In the genomic region with DNA sequence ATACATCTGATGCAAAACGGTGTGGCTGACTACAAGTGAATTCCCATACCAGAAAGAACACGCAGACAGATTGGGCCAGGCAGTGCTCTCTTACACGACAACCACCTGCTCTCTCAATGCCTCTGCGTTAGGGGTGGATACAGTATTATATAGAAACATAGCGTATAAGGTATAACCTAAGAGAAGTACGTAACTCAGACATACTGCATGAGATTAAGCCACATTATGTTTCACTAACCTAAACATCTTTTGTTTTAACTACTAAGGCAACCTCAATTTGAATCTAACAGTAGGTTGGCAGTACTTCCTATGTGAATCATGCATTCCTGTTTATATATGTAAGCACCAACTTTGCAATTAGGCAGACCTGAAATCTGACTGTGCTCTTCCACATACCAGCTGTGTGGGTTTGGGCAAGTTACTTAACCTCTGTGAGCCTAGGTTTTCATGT, we compare ENCODE assay signal across 9 cellular contexts. TPM values are rescaled to one million over a fixed set of nuclear protein-coding genes. Genes with fewer than 3 reads are reported as not detected.
DNase-seq lines count a peak whose midpoint lies in the region; ATAC-seq and TF ChIP-seq lines count a peak whose summit lies in the region.
"Had no signal": no experiment of that assay in that cellular context is flagged by ENCODE, and none has a peak within 500 bp of the region (broad histone marks: within the 10 kb centered on the region; RNA-seq: fewer than 3 reads in every experiment).

No MANE protein-coding gene starts in this region.

- peak; percentile 7 to 20 for DNase-seq in Kasumi-1 (lab: John Stamatoyannopoulos, UW)
- peak; percentile 33 for DNase-seq in mesendoderm
- no peak for DNase-seq in central memory CD4-positive, alpha-beta T cell
- no peak for DNase-seq in GM23338 (ENCODE audit: low spot score)
- no peak for DNase-seq in GOT3 (lab: John Stamatoyannopoulos, UW)
- DNase-seq: upper lobe of left lung had no signal

- no peak overlapping the region for H3K4ac ChIP-seq in mesendoderm (ENCODE audit: low read depth, low read length)

- H3K23ac ChIP-seq in mesendoderm (ENCODE audit: low read length), result no peak overlapping the region

- H2AK5ac ChIP-seq in mesendoderm (ENCODE audit: low read length), result no peak overlapping the region

- H3K4me1 ChIP-seq in mesendoderm (ENCODE audit: control insufficient read depth, low read depth, low read length), result peaks cover 2% of the 10 kb centered on the region
- peaks cover 4% of the 10 kb centered on the region for H3K4me1 ChIP-seq in GM23338 (ENCODE audit: insufficient read depth)

- H3K9me2 ChIP-seq in GM23338 (ENCODE audit: insufficient read depth), result 0 out of 2 replicates have a peak, but pooled peaks cover 3% of the 10 kb centered on the region

- no peak overlapping the region for H2AFZ ChIP-seq in GM23338

- H4K20me1 ChIP-seq in GM23338 (replicated peaks; ENCODE audit: insufficient read depth), result no peaks in the 10 kb centered on the region

- no peak overlapping the region for H3K56ac ChIP-seq in mesendoderm (ENCODE audit: low read length)

- H3K36me3 Mint-ChIP-seq in activated naive CD8-positive, alpha-beta T cell, result peaks cover 2% of the 10 kb centered on the region
- H3K36me3 Mint-ChIP-seq in GM23338 (ENCODE audit: low read depth), result no peaks in the 10 kb centered on the region

- H3K27ac ChIP-seq in mesendoderm (ENCODE audit: low read depth, low read length) (no peak overlapping the region), GM23338 (ENCODE audit: low read depth) (no peak overlapping the region)

- H2BK5ac ChIP-seq in mesendoderm (ENCODE audit: low read length), result no peak overlapping the region

- H3K9me3 Mint-ChIP-seq in activated naive CD8-positive, alpha-beta T cell (ENCODE audit: low read depth), result no peaks in the 10 kb centered on the region
- H3K9me3 Mint-ChIP-seq in GM23338, result no peaks in the 10 kb centered on the region; the same call in 2 of the 3 replicates

- no peak overlapping the region for H3K4me3 ChIP-seq in mesendoderm (ENCODE audit: low read length)
- H3K4me3 ChIP-seq in GM23338, result no peak overlapping the region
- H3K4me3 ChIP-seq: upper lobe of left lung had no signal

- H3K79me2 ChIP-seq in mesendoderm (ENCODE audit: control insufficient read depth, insufficient read depth, low read length), result no peaks in the 10 kb centered on the region
- H3K79me2 ChIP-seq in GM23338 (replicated peaks; ENCODE audit: insufficient read depth), result no peaks in the 10 kb centered on the region

- H3K18ac ChIP-seq in mesendoderm (ENCODE audit: low read length), result no peak overlapping the region

- H3K27ac Mint-ChIP-seq in activated naive CD8-positive, alpha-beta T cell, result peak overlapping the region; percentile 93
- H3K27ac Mint-ChIP-seq in GM23338, result no peak overlapping the region

- H3K27me3 Mint-ChIP-seq in activated naive CD8-positive, alpha-beta T cell, result peaks cover 2% of the 10 kb centered on the region
- peaks cover 7% of the 10 kb centered on the region for H3K27me3 Mint-ChIP-seq in GM23338 (ENCODE audit: insufficient read depth, low read depth, poor library complexity)

- no peaks in the 10 kb centered on the region for H3K27me3 ChIP-seq in mesendoderm (ENCODE audit: insufficient read depth, low read length, poor library complexity)
- no peaks in the 10 kb centered on the region for H3K27me3 ChIP-seq in GM23338 (ENCODE audit: insufficient read depth)
- H3K27me3 ChIP-seq: upper lobe of left lung had no signal

- no peak overlapping the region for H4K8ac ChIP-seq in mesendoderm (ENCODE audit: low read depth, low read length)

- no peak overlapping the region for H4K5ac ChIP-seq in mesendoderm (ENCODE audit: low read length)

- peak overlapping the region; percentile 72 for H3K4me3 Mint-ChIP-seq in activated naive CD8-positive, alpha-beta T cell
- H3K4me3 Mint-ChIP-seq in GM23338, result no peak overlapping the region

- ATAC-seq in GM18498 (IDR thresholded peaks at IDR 0.05; ENCODE audit: unreplicated experiment) (peak; percentile 75), GM23338 (no peak), HG03439 (IDR thresholded peaks at IDR 0.05; ENCODE audit: unreplicated experiment) (no peak)

- no peak overlapping the region for H2BK15ac ChIP-seq in mesendoderm (replicated peaks; ENCODE audit: low read depth)

- no CpG with 5 or more reads among the region's 6 CpGs for WGBS in mesendoderm (ENCODE audit: extremely low coverage, insufficient coverage, low lambda C conversion rate)

- no peak overlapping the region for H3K9ac ChIP-seq in mesendoderm (ENCODE audit: low read length)

- TF ChIP-seq CTCF in GM23338 (conservative IDR thresholded peaks at IDR 0.05; ENCODE audit: low read depth in 2 of 2), result no peak

- no peaks in the 10 kb centered on the region for H3K79me1 ChIP-seq in mesendoderm (ENCODE audit: low read length)

- no peaks in the 10 kb centered on the region for H3F3A ChIP-seq in GM23338 (replicated peaks; ENCODE audit: low read depth)

- H3K36me3 ChIP-seq in mesendoderm (ENCODE audit: control insufficient read depth, insufficient read depth, low read length) (no peaks in the 10 kb centered on the region), GM23338 (ENCODE audit: insufficient read depth) (no peaks in the 10 kb centered on the region)
- H3K36me3 ChIP-seq: upper lobe of left lung had no signal

- H3K4me2 ChIP-seq in mesendoderm (ENCODE audit: low read length), result no peak overlapping the region
- H3K4me2 ChIP-seq in GM23338, result no peak overlapping the region

- no peak overlapping the region for H2BK120ac ChIP-seq in mesendoderm (ENCODE audit: low read depth, low read length)

- H3K4me1 Mint-ChIP-seq in activated naive CD8-positive, alpha-beta T cell (ENCODE audit: low read depth), result peaks cover 66% of the 10 kb centered on the region
- peaks cover 27% of the 10 kb centered on the region for H3K4me1 Mint-ChIP-seq in GM23338

TF ChIP-seq in GM23338, 12 proteins besides CTCF, POLR2A, EP300 and RAD21:
- TF ChIP-seq, protein P1, sequence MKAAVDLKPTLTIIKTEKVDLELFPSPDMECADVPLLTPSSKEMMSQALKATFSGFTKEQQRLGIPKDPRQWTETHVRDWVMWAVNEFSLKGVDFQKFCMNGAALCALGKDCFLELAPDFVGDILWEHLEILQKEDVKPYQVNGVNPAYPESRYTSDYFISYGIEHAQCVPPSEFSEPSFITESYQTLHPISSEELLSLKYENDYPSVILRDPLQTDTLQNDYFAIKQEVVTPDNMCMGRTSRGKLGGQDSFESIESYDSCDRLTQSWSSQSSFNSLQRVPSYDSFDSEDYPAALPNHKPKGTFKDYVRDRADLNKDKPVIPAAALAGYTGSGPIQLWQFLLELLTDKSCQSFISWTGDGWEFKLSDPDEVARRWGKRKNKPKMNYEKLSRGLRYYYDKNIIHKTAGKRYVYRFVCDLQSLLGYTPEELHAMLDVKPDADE (IDR thresholded peaks at IDR 0.05), result no peak
- TF ChIP-seq STAT1 (IDR thresholded peaks at IDR 0.05; ENCODE audit: unreplicated experiment) (no peak), JUNB (IDR thresholded peaks at IDR 0.05; ENCODE audit: unreplicated experiment) (no peak), CREB1 (CRISPR knock-in tag; IDR thresholded peaks at IDR 0.05; ENCODE audit: low read depth) (no peak), NANOG (IDR thresholded peaks at IDR 0.05; ENCODE audit: borderline replicate concordance) (no peak)

RNA-seq across cellular contexts. Expression of gene COA6, which starts 58.1 kb away (rescaled TPM):
- polyA plus RNA-seq in mesendoderm (2013, experiment 1 of 2), result 59.5 TPM
- 58.5 TPM for polyA plus RNA-seq in mesendoderm (2013, experiment 2 of 2)
- total RNA-seq in GM23338 (2014; rRNA removed; shearing (Covaris generic)), result 20.7 and 33.9 TPM in 2 replicates
- 152 and 156 TPM in 2 replicates for polyA plus RNA-seq in GM23338 (2016; fragmentation: Nextera tagmentation; extraction: Ambion mirVana)

Comparison
In these comparisons a context has a peak if more than half of its experiments do, and no peak if none do; other contexts are left out.
1. DNase-seq: peak in Kasumi-1 (2 of 2) and mesendoderm (single experiment); none in central memory CD4-positive, alpha-beta T cell (single experiment), GM23338 (single experiment) and GOT3 (single experiment).